ENCODE assay signal across 2 cellular contexts in genomic region chr17:79980246-79981043, GRCh38.
TF ChIP-seq lines count a peak whose summit lies in the region.

No MANE protein-coding gene starts in this region.

TF ChIP-seq in SK-N-SH, 30 proteins besides CTCF, POLR2A, EP300 and RAD21 (continued from another document):
- TF ChIP-seq ZBTB33 (IDR thresholded peaks at IDR 0.05; ENCODE audit: borderline replicate concordance, low read depth) (no peak), YY1 (IDR thresholded peaks at IDR 0.05; ENCODE audit: low read depth) (no peak), TAF1 (IDR thresholded peaks at IDR 0.05; ENCODE audit: borderline replicate concordance, low read depth, low read length) (no peak), NFIC (IDR thresholded peaks at IDR 0.05; ENCODE audit: borderline replicate concordance) (no peak), REST (IDR thresholded peaks at IDR 0.05; ENCODE audit: low read depth, low read length) (no peak), TEAD4 (IDR thresholded peaks at IDR 0.05; ENCODE audit: borderline replicate concordance, insufficient read depth) (no peak), SIN3A (IDR thresholded peaks at IDR 0.05; ENCODE audit: borderline replicate concordance, low read depth, low read length) (no peak), MAX (IDR thresholded peaks at IDR 0.05; ENCODE audit: low read depth) (no peak), MXI1 (IDR thresholded peaks at IDR 0.05; ENCODE audit: low read depth, low read length) (no peak), IRF3 (IDR thresholded peaks at IDR 0.05; ENCODE audit: low read depth, low read length) (no peak), RFX5 (IDR thresholded peaks at IDR 0.05; ENCODE audit: low read length) (no peak)

TF ChIP-seq in SK-N-SH treated with all-trans-retinoic acid at 6 μM for 48 hours, 23 proteins besides CTCF, POLR2A, EP300 and RAD21 (continued from another document):
- TF ChIP-seq CSRNP3 (CRISPR knock-in tag; IDR thresholded peaks at IDR 0.05) (no peak), CSDC2 (CRISPR knock-in tag; IDR thresholded peaks at IDR 0.05) (no peak), TSHZ2 (CRISPR knock-in tag; IDR thresholded peaks at IDR 0.05) (no peak), ZFP30 (CRISPR knock-in tag; IDR thresholded peaks at IDR 0.05) (no peak), GLIS3 (CRISPR knock-in tag; IDR thresholded peaks at IDR 0.05) (no peak), ZFP3 (CRISPR knock-in tag; IDR thresholded peaks at IDR 0.05) (no peak), PPARA (CRISPR knock-in tag; IDR thresholded peaks at IDR 0.05; ENCODE audit: borderline replicate concordance) (no peak), SNAI2 (CRISPR knock-in tag; IDR thresholded peaks at IDR 0.05) (no peak), POU6F1 (CRISPR knock-in tag; IDR thresholded peaks at IDR 0.05; ENCODE audit: borderline replicate concordance, low read depth) (no peak), ZNF70 (CRISPR knock-in tag; IDR thresholded peaks at IDR 0.05) (no peak), ZNF565 (CRISPR knock-in tag; conservative IDR thresholded peaks at IDR 0.05; ENCODE audit: low read depth) (no peak)
TF ChIP-seq in SK-N-SH treated with all-trans-retinoic acid at 6 μM for 48 hours: peak in this region for 0.
